In genomic region chr1:214280386-214281029, GRCh38 we compare ENCODE assay signal across 8 cellular contexts. TPM values are rescaled to one million over a fixed set of nuclear protein-coding genes. Genes with fewer than 3 reads are reported as not detected.
DNase-seq lines count a peak whose midpoint lies in the region; ATAC-seq and TF ChIP-seq lines count a peak whose summit lies in the region.

No MANE protein-coding gene starts in this region.

- intact Hi-C loops in lower lobe of right lung (cut with DNase I) (no loop called here), stomach (cut with DNase I; ENCODE audit: low total_unique reads) (no loop called here)

- H3K4me1 ChIP-seq in lower lobe of right lung (peaks cover 27% of the 10 kb centered on the region), stomach (peaks cover 8 to 36% (median 26%) of the 10 kb centered on the region in 4 donors)

- peak; percentile 58 for ATAC-seq in GM21529 (IDR thresholded peaks at IDR 0.05; ENCODE audit: unreplicated experiment)
- ATAC-seq in lower lobe of right lung, result peak; percentile 10 to 45

- H3K4me3 ChIP-seq in lower lobe of right lung (peak overlapping the region; percentile 88), stomach (peak overlapping the region; percentile 83 to 96 (median 88))

- H3K36me3 ChIP-seq in lower lobe of right lung (no peaks in the 10 kb centered on the region), stomach (no peaks in the 10 kb centered on the region)

- H3K27me3 ChIP-seq in lower lobe of right lung (ENCODE audit: low read depth) (no peaks in the 10 kb centered on the region), stomach (no peaks in the 10 kb centered on the region)

- no peak for TF ChIP-seq EP300 in stomach (IDR thresholded peaks at IDR 0.05)

- WGBS in stomach, 5 donors, result 1 to 2% (median 1%) methylated on average over 15 to 44 of the region's 44 CpGs

- DNase-seq in NCI-H2107 treated with DMSO at 0.1 percent for 48 hours (lab: John Stamatoyannopoulos, UW; ENCODE audit: unreplicated experiment), result peak; percentile 30
- no peak for DNase-seq in NCI-H2107 (lab: John Stamatoyannopoulos, UW)
- DNase-seq in HT1080 (ENCODE audit: low read depth), result peak; percentile 27
- peak; percentile 46 for DNase-seq in SK-N-DZ (ENCODE audit: low spot score)
- DNase-seq in dermis blood vessel endothelial cell, result peak; percentile 67
- DNase-seq in lower lobe of right lung, result peak; percentile 63
- peak; percentile 56 for DNase-seq in stomach

- H3K27ac ChIP-seq in lower lobe of right lung (peak overlapping the region; percentile 94), stomach (peak overlapping the region; percentile 92 to 97 (median 92))

- TF ChIP-seq CTCF in lower lobe of right lung (IDR thresholded peaks at IDR 0.05) (no peak), stomach (IDR thresholded peaks at IDR 0.05) (peak in 1 of 7 experiments; percentile 20)

- TF ChIP-seq POLR2A in stomach (IDR thresholded peaks at IDR 0.05), result no peak

- H3K9me3 ChIP-seq in lower lobe of right lung (no peaks in the 10 kb centered on the region), stomach (no peaks in the 10 kb centered on the region)

RNA-seq across cellular contexts. Expression of gene SMYD2, which starts 0.5 kb away (rescaled TPM):
- 41.5 and 43.2 TPM in 2 replicates for total RNA-seq in HT1080 (2014; rRNA removed; shearing (Covaris generic))
- 34.7 and 35.3 TPM in 2 replicates for polyA plus RNA-seq in HT1080 (2015; cell fraction: cytosol; rRNA removed)
- polyA plus RNA-seq in HT1080 (2015; cell fraction: nucleus; rRNA removed), result 27.2 and 33.9 TPM in 2 replicates
- polyA plus RNA-seq in SK-N-DZ (2014; cell fraction: cytosol; rRNA removed), result 34.4 and 34.6 TPM in 2 replicates
- polyA plus RNA-seq in SK-N-DZ (2014; cell fraction: nucleus; rRNA removed), result 75.3 and 87.8 TPM in 2 replicates
- total RNA-seq in dermis blood vessel endothelial cell (160 and 174 TPM in 2 replicates), lower lobe of right lung (41.6 TPM), stomach (10 to 100 TPM in 4 of 5 donors, 1 to 10 TPM in 1; 8.2 to 68.7 (median 27.9) TPM)
- 10 to 100 TPM; 22.0 to 28.2 (median 22.3) TPM for polyA plus RNA-seq in stomach
